Comparison of ENCODE assay signal across 1 cellular context in genomic region chr16:649646-650045, GRCh38.
A peak's percentile ranks its signal among the peaks of the same experiment; 100 is the strongest.
TF ChIP-seq lines count a peak whose summit lies in the region.

No MANE protein-coding gene starts in this region.

TF ChIP-seq in H1, 55 proteins besides CTCF, POLR2A, EP300 and RAD21:
- TF ChIP-seq ASH2L (IDR thresholded peaks at IDR 0.05; ENCODE audit: low read length) (no peak), KDM4A (IDR thresholded peaks at IDR 0.05; ENCODE audit: low read depth, low read length, severe bottlenecking) (peak; percentile 13)
